Comparison of ENCODE assay signal across 17 cellular contexts in genomic region chr19:56101746-56102535, GRCh38.
"Had no signal": no experiment of that assay in that cellular context is flagged by ENCODE, and none has a peak within 500 bp of the region (broad histone marks: within the 10 kb centered on the region; RNA-seq: fewer than 3 reads in every experiment).

No MANE protein-coding gene starts in this region.

- H3K4me3 Mint-ChIP-seq: activated CD4-positive, alpha-beta memory T cell treated with anti-CD3 and anti-CD28 coated beads, Interleukin-2, amount 10 ng/mL, durations not matched to agents 7 days and 5 days; activated naive CD4-positive, alpha-beta T cell treated with anti-CD3 and anti-CD28 coated beads for 36 hours; neural crest cell; T-cell; WTC11 had no signal

- ATAC-seq: body of pancreas, foreskin keratinocyte, left lung, T-cell, WTC11 had no signal

- H3K9ac ChIP-seq: parathyroid adenoma, SK-N-SH had no signal

- H3K4me2 ChIP-seq: SK-N-SH had no signal

- H3K4me3 ChIP-seq: body of pancreas, dorsolateral prefrontal cortex, left lung, sigmoid colon, transverse colon, uterus had no signal

- H3K9me3 Mint-ChIP-seq: activated CD4-positive, alpha-beta memory T cell treated with anti-CD3 and anti-CD28 coated beads, Interleukin-2, amount 10 ng/mL, durations not matched to agents 7 days and 5 days; activated naive CD4-positive, alpha-beta T cell treated with anti-CD3 and anti-CD28 coated beads for 36 hours; neural crest cell; T-cell; WTC11 had no signal

- H3K27ac ChIP-seq: body of pancreas, foreskin keratinocyte, left lung, parathyroid adenoma, sigmoid colon, transverse colon, uterus had no signal

- H2AFZ ChIP-seq: parathyroid adenoma had no signal

- H3K4me1 ChIP-seq: foreskin keratinocyte, uterus had no signal

- H3K27me3 ChIP-seq: body of pancreas, dorsolateral prefrontal cortex, foreskin keratinocyte, left lung, sigmoid colon, transverse colon, uterus had no signal

- DNase-seq: activated CD4-positive, alpha-beta memory T cell treated with anti-CD3 and anti-CD28 coated beads, Interleukin-2, amount 10 ng/mL, durations not matched to agents 7 days and 5 days; activated CD4-positive, alpha-beta T cell treated with anti-CD3 and anti-CD28 coated beads for 48 hours; activated naive CD4-positive, alpha-beta T cell treated with anti-CD3 and anti-CD28 coated beads for 36 hours; activated T-cell treated with anti-CD3 and anti-CD28 coated beads, Interleukin-2, amount 50 U/mL, for 1 hour; body of pancreas; foreskin keratinocyte; sigmoid colon; SK-N-SH; stimulated activated naive CD4-positive, alpha-beta T cell treated with Interleukin-2 at 50 U/mL for 16 hours; T-cell; transverse colon; uterus had no signal

- H3K27ac Mint-ChIP-seq: activated CD4-positive, alpha-beta memory T cell treated with anti-CD3 and anti-CD28 coated beads, Interleukin-2, amount 10 ng/mL, durations not matched to agents 7 days and 5 days; activated naive CD4-positive, alpha-beta T cell treated with anti-CD3 and anti-CD28 coated beads for 36 hours; T-cell; WTC11 had no signal

- H3K9me3 ChIP-seq: body of pancreas, left lung, sigmoid colon, SK-N-SH, transverse colon, uterus had no signal

- H3K36me3 ChIP-seq: uterus had no signal

- H3K27me3 Mint-ChIP-seq: activated CD4-positive, alpha-beta memory T cell treated with anti-CD3 and anti-CD28 coated beads, Interleukin-2, amount 10 ng/mL, durations not matched to agents 7 days and 5 days; T-cell had no signal
